14 cellular contexts compared by ENCODE assay signal in genomic region chr10:113893570-113893969, GRCh38.
"Had no signal": no experiment of that assay in that cellular context is flagged by ENCODE, and none has a peak within 500 bp of the region (broad histone marks: within the 10 kb centered on the region; RNA-seq: fewer than 3 reads in every experiment).

No MANE protein-coding gene starts in this region.

- H2AFZ ChIP-seq: parathyroid adenoma had no signal

- H3K27ac Mint-ChIP-seq: activated naive CD4-positive, alpha-beta T cell treated with anti-CD3 and anti-CD28 coated beads, Interleukin-2, amount 50 U/mL, for 24 hours; memory B cell; natural killer cell; stimulated activated naive B cell treated with anti-CD40 and anti-IgM and Interleukin-4, amounts not matched to agents 10 μg/mL and 1 μg/mL and 100 μg/mL, for 72 hours had no signal

- H3K79me2 ChIP-seq: parathyroid adenoma had no signal

- H3K36me3 Mint-ChIP-seq: natural killer cell had no signal

- H3K4me3 ChIP-seq: left lung, spleen, thyroid gland had no signal

- H3K9me3 Mint-ChIP-seq: activated naive CD4-positive, alpha-beta T cell treated with anti-CD3 and anti-CD28 coated beads, Interleukin-2, amount 50 U/mL, for 24 hours; natural killer cell had no signal

- H3K4me1 ChIP-seq: left lung, thyroid gland had no signal

- H3K27ac ChIP-seq: foreskin keratinocyte, left lung, neutrophil, parathyroid adenoma, spleen, thyroid gland had no signal

- H3K27me3 ChIP-seq: left lung, neutrophil, spleen, thyroid gland had no signal

- H3K27me3 Mint-ChIP-seq: activated naive CD4-positive, alpha-beta T cell treated with anti-CD3 and anti-CD28 coated beads, Interleukin-2, amount 50 U/mL, for 24 hours; memory B cell; stimulated activated naive B cell treated with anti-CD40 and anti-IgM and Interleukin-4, amounts not matched to agents 10 μg/mL and 1 μg/mL and 100 μg/mL, for 72 hours had no signal

- H3K9me3 ChIP-seq: left lung, neutrophil, spleen, thyroid gland had no signal

- H3K4me3 Mint-ChIP-seq: activated naive CD4-positive, alpha-beta T cell treated with anti-CD3 and anti-CD28 coated beads, Interleukin-2, amount 50 U/mL, for 24 hours; memory B cell; natural killer cell; stimulated activated naive B cell treated with anti-CD40 and anti-IgM and Interleukin-4, amounts not matched to agents 10 μg/mL and 1 μg/mL and 100 μg/mL, for 72 hours had no signal

- DNase-seq: activated CD4-positive, alpha-beta T cell treated with anti-CD3 and anti-CD28 coated beads, Interleukin-2, amount 50 U/mL, for 4 hours; activated gamma-delta T cell; foreskin keratinocyte; left lung; natural killer cell; spleen; stimulated activated naive B cell treated with anti-CD40 and anti-IgM and Interleukin-4, amounts not matched to agents 10 μg/mL and 1 μg/mL and 100 μg/mL, for 72 hours; SW 1271; T-helper 2 cell; thyroid gland had no signal

- H3K36me3 ChIP-seq: thyroid gland had no signal
